In the genomic region with DNA sequence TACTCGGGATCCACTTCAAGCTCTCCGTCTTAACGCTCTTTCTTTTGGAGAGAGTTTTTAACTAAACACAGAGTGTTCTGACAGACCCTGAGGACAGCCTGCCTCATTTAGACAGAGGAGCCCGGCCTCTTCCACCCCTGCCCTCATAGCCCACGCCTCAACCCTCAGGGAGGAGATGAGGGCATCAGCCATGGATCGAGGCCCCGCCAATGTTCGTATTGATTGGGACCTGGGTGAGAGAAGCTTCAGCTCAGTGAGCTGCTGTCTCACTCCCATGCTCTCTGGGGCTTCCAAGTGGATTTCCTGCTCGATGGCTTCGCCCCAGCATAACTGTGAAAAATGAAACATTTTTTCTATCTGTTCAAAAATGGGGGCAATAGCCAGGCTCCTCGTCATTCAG, we compare ENCODE assay signal across 39 cellular contexts.
"Had no signal": no experiment of that assay in that cellular context is flagged by ENCODE, and none has a peak within 500 bp of the region (broad histone marks: within the 10 kb centered on the region; RNA-seq: fewer than 3 reads in every experiment).

No MANE protein-coding gene starts in this region.

- H3K36me3 ChIP-seq: adrenal gland, ascending aorta, brain microvascular endothelial cell, breast epithelium, cardiac muscle cell had no signal

- H3K4me1 Mint-ChIP-seq: activated naive CD4-positive, alpha-beta T cell treated with anti-CD3 and anti-CD28 coated beads, Interleukin-2, amount 10 ng/mL, durations not matched to agents 7 days and 5 days; activated naive CD4-positive, alpha-beta T cell treated with anti-CD3 and anti-CD28 coated beads, Interleukin-2, amount 50 U/mL, for 24 hours; activated naive CD8-positive, alpha-beta T cell treated with anti-CD3 and anti-CD28 coated beads for 36 hours; activated naive CD8-positive, alpha-beta T cell treated with anti-CD3 and anti-CD28 coated beads, Interleukin-2, amount 50 U/mL, for 24 hours; activated T-helper 17 cell treated with anti-CD3 and anti-CD28 coated beads, Interleukin-2, amount 50 U/mL, for 72 hours; central memory CD8-positive, alpha-beta T cell had no signal

- H3K36me3 Mint-ChIP-seq: activated naive CD4-positive, alpha-beta T cell treated with anti-CD3 and anti-CD28 coated beads, Interleukin-2, amount 10 ng/mL, durations not matched to agents 7 days and 5 days; activated naive CD4-positive, alpha-beta T cell treated with anti-CD3 and anti-CD28 coated beads, Interleukin-2, amount 50 U/mL, for 24 hours; activated naive CD4-positive, alpha-beta T cell treated with anti-CD3 and anti-CD28 coated beads, Interleukin-2, amount 50 U/mL, for 72 hours; activated naive CD8-positive, alpha-beta T cell; activated naive CD8-positive, alpha-beta T cell treated with anti-CD3 and anti-CD28 coated beads for 36 hours; activated naive CD8-positive, alpha-beta T cell treated with anti-CD3 and anti-CD28 coated beads, Interleukin-2, amount 10 ng/mL, durations not matched to agents 7 days and 5 days; brain had no signal

- H3K9me3 ChIP-seq: adrenal gland, ascending aorta, body of pancreas, breast epithelium had no signal

- H3K27me3 ChIP-seq: adrenal gland, ascending aorta, brain microvascular endothelial cell, breast epithelium, cardiac muscle cell had no signal

- DNase-seq: activated effector memory CD4-positive, alpha-beta T cell treated with anti-CD3 and anti-CD28 coated beads, Interleukin-2, amount 50 U/mL, for 16 hours; activated effector memory CD4-positive, alpha-beta T cell treated with Interleukin-2 at 50 U/mL for 16 hours; activated gamma-delta T cell; activated gamma-delta T cell treated with Interleukin-2 at 50 U/mL for 16 hours; activated naive CD4-positive, alpha-beta T cell; activated naive CD4-positive, alpha-beta T cell treated with anti-CD3 and anti-CD28 coated beads for 36 hours; activated naive CD4-positive, alpha-beta T cell treated with anti-CD3 and anti-CD28 coated beads, Interleukin-2, amount 10 ng/mL, durations not matched to agents 7 days and 5 days; activated naive CD4-positive, alpha-beta T cell treated with anti-CD3 and anti-CD28 coated beads, Interleukin-2, amount 50 U/mL, for 16 hours; activated naive CD4-positive, alpha-beta T cell treated with Interleukin-2 at 50 U/mL for 16 hours; activated naive CD8-positive, alpha-beta T cell treated with anti-CD3 and anti-CD28 coated beads for 36 hours; activated naive CD8-positive, alpha-beta T cell treated with anti-CD3 and anti-CD28 coated beads, Interleukin-2, amount 10 ng/mL, durations not matched to agents 7 days and 5 days; activated naive CD8-positive, alpha-beta T cell treated with anti-CD3 and anti-CD28 coated beads, Interleukin-2, amount 50 U/mL, for 24 hours; activated T-cell treated with anti-CD3 and anti-CD28 coated beads for 4 hours; activated T-cell treated with anti-CD3 and anti-CD28 coated beads, Interleukin-2, amount 50 U/mL, for 1 hour; activated T-cell treated with anti-CD3 and anti-CD28 coated beads, Interleukin-2, amount 50 U/mL, for 24 hours; activated T-cell treated with anti-CD3 and anti-CD28 coated beads, Interleukin-2, amount 50 U/mL, for 4 hours; activated T-cell treated with anti-CD3 and anti-CD28 coated beads, Interleukin-2, amount 50 U/mL, for 48 hours; activated T-cell treated with anti-CD3 and anti-CD28 coated beads, Interleukin-2, amount 50 U/mL, for 72 hours; adrenal gland; amniotic stem cell; amygdala; anterior cingulate cortex; aorta; body of pancreas; brain microvascular endothelial cell; caudate nucleus; central memory CD4-positive, alpha-beta T cell; cerebellar nuclear complex had no signal

- H3K27ac Mint-ChIP-seq: activated naive CD4-positive, alpha-beta T cell treated with anti-CD3 and anti-CD28 coated beads for 36 hours; activated naive CD4-positive, alpha-beta T cell treated with anti-CD3 and anti-CD28 coated beads, Interleukin-2, amount 10 ng/mL, durations not matched to agents 7 days and 5 days; activated naive CD4-positive, alpha-beta T cell treated with anti-CD3 and anti-CD28 coated beads, Interleukin-2, amount 50 U/mL, for 24 hours; activated naive CD4-positive, alpha-beta T cell treated with anti-CD3 and anti-CD28 coated beads, Interleukin-2, amount 50 U/mL, for 72 hours; activated naive CD8-positive, alpha-beta T cell; activated naive CD8-positive, alpha-beta T cell treated with anti-CD3 and anti-CD28 coated beads for 36 hours; activated naive CD8-positive, alpha-beta T cell treated with anti-CD3 and anti-CD28 coated beads, Interleukin-2, amount 10 ng/mL, durations not matched to agents 7 days and 5 days; activated naive CD8-positive, alpha-beta T cell treated with anti-CD3 and anti-CD28 coated beads, Interleukin-2, amount 50 U/mL, for 24 hours; activated T-cell treated with anti-CD3 and anti-CD28 coated beads, Interleukin-2, amount 50 U/mL, for 24 hours; activated T-cell treated with anti-CD3 and anti-CD28 coated beads, Interleukin-2, amount 50 U/mL, for 72 hours; activated T-helper 1 cell treated with anti-CD3 and anti-CD28 coated beads, Interleukin-12 subunit alpha, Interleukin-12 subunit beta, Interleukin-2, Interleukin-4 antibody, amounts not matched to agents 30 ng/mL and 10 ng/mL and 1 ng/mL, durations not matched to agents 14 hours and 24 hours and 36 hours; activated T-helper 17 cell treated with anti-CD3 and anti-CD28 coated beads, Interleukin-2, amount 50 U/mL, for 72 hours; activated T-helper 2 cell treated with anti-CD3 and anti-CD28 coated beads, Interferon-gamma antibody, Interleukin-2, Interleukin-4, amounts not matched to agents 10 μg/mL and 5 μg/mL and 100 μg/mL, durations not matched to agents 14 hours and 24 hours and 36 hours had no signal

- H3K4me3 ChIP-seq: adrenal gland, ascending aorta, body of pancreas, breast epithelium, cardiac muscle cell had no signal

- H3K4me3 Mint-ChIP-seq: activated naive CD4-positive, alpha-beta T cell treated with anti-CD3 and anti-CD28 coated beads for 36 hours; activated naive CD4-positive, alpha-beta T cell treated with anti-CD3 and anti-CD28 coated beads, Interleukin-2, amount 10 ng/mL, durations not matched to agents 7 days and 5 days; activated naive CD4-positive, alpha-beta T cell treated with anti-CD3 and anti-CD28 coated beads, Interleukin-2, amount 50 U/mL, for 24 hours; activated naive CD8-positive, alpha-beta T cell; activated naive CD8-positive, alpha-beta T cell treated with anti-CD3 and anti-CD28 coated beads for 36 hours; activated naive CD8-positive, alpha-beta T cell treated with anti-CD3 and anti-CD28 coated beads, Interleukin-2, amount 10 ng/mL, durations not matched to agents 7 days and 5 days; activated naive CD8-positive, alpha-beta T cell treated with anti-CD3 and anti-CD28 coated beads, Interleukin-2, amount 50 U/mL, for 24 hours; activated T-cell treated with anti-CD3 and anti-CD28 coated beads, Interleukin-2, amount 50 U/mL, for 24 hours; activated T-cell treated with anti-CD3 and anti-CD28 coated beads, Interleukin-2, amount 50 U/mL, for 4 hours; activated T-cell treated with anti-CD3 and anti-CD28 coated beads, Interleukin-2, amount 50 U/mL, for 72 hours; activated T-helper 1 cell treated with anti-CD3 and anti-CD28 coated beads, Interleukin-12 subunit alpha, Interleukin-12 subunit beta, Interleukin-2, Interleukin-4 antibody, amounts not matched to agents 30 ng/mL and 10 ng/mL and 1 ng/mL, durations not matched to agents 14 hours and 24 hours and 36 hours; activated T-helper 17 cell treated with anti-CD3 and anti-CD28 coated beads, Interleukin-2, amount 50 U/mL, for 72 hours; brain; central memory CD8-positive, alpha-beta T cell had no signal

- H3K4me1 ChIP-seq: adrenal gland, ascending aorta, body of pancreas, breast epithelium had no signal

- H3K9me3 Mint-ChIP-seq: activated naive CD4-positive, alpha-beta T cell treated with anti-CD3 and anti-CD28 coated beads for 36 hours; activated naive CD4-positive, alpha-beta T cell treated with anti-CD3 and anti-CD28 coated beads, Interleukin-2, amount 10 ng/mL, durations not matched to agents 7 days and 5 days; activated naive CD8-positive, alpha-beta T cell treated with anti-CD3 and anti-CD28 coated beads for 36 hours; activated naive CD8-positive, alpha-beta T cell treated with anti-CD3 and anti-CD28 coated beads, Interleukin-2, amount 50 U/mL, for 24 hours; activated T-cell treated with anti-CD3 and anti-CD28 coated beads, Interleukin-2, amount 50 U/mL, for 24 hours; activated T-cell treated with anti-CD3 and anti-CD28 coated beads, Interleukin-2, amount 50 U/mL, for 4 hours; activated T-cell treated with anti-CD3 and anti-CD28 coated beads, Interleukin-2, amount 50 U/mL, for 72 hours; activated T-helper 1 cell treated with anti-CD3 and anti-CD28 coated beads, Interleukin-12 subunit alpha, Interleukin-12 subunit beta, Interleukin-2, Interleukin-4 antibody, amounts not matched to agents 30 ng/mL and 10 ng/mL and 1 ng/mL, durations not matched to agents 14 hours and 24 hours and 36 hours; activated T-helper 17 cell treated with anti-CD3 and anti-CD28 coated beads, Interleukin-2, amount 50 U/mL, for 72 hours; activated T-helper 2 cell treated with anti-CD3 and anti-CD28 coated beads, Interferon-gamma antibody, Interleukin-2, Interleukin-4, amounts not matched to agents 10 μg/mL and 5 μg/mL and 100 μg/mL, durations not matched to agents 14 hours and 24 hours and 36 hours; central memory CD8-positive, alpha-beta T cell had no signal

- H3K27ac ChIP-seq: adrenal gland, ascending aorta, body of pancreas, brain microvascular endothelial cell, breast epithelium, cardiac muscle cell had no signal
